1 cellular context compared by ENCODE assay signal in the genomic region with DNA sequence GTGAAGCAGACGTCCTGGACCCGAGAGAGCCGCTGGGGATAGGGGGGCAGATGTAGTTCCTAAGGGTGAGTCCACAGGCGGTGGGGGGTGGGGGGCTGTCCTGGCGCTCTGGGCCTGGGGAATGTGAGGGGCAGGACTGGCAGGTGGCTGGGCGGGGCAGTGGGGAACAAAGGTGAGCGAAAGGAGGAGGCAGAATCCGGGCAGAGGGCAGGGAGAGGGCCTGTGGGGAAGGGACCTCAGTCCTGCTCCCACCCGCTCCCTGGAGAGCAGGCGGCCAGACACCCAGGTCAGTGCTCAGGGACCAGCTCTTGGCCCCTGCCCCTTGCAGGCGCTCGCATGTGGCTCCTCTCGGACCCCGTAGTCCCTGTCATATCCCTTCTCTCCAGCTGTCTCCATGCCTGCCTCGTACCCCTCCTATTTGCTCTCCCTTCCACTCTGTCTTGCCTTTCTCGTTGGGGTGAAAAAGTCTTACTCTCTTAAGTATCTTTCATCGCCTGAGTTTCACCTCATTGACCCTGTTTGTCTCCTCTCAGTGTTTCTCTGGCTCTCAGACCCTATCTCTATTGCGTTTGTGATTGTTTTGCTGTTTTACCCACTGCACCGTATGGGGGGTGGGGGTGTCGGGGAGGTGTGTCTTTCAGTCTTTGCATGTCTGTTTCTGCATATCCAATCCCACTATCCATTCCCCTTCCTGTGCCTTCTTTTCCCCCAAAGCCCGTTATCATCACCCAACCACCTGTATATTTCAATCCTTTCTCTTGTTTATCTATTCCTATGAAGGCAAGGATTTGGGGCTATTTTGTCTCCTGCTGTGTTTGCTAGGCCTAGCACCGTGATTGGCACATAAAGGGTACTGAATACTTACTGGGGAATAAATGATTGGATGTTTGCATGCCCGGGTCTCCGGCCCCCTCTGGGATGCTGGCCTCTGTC.
TF ChIP-seq lines count a peak whose summit lies in the region.

No MANE protein-coding gene starts in this region.

TF ChIP-seq in IMR-90, 13 proteins besides CTCF, POLR2A, EP300 and RAD21:
- no peak for TF ChIP-seq BHLHE40 (IDR thresholded peaks at IDR 0.05; ENCODE audit: low read depth, low read length)
- TF ChIP-seq RFX5 (IDR thresholded peaks at IDR 0.05; ENCODE audit: low read depth, low read length), result no peak
- no peak for TF ChIP-seq MXI1 (IDR thresholded peaks at IDR 0.05; ENCODE audit: borderline replicate concordance, low read depth, low read length)
- TF ChIP-seq, protein P1, sequence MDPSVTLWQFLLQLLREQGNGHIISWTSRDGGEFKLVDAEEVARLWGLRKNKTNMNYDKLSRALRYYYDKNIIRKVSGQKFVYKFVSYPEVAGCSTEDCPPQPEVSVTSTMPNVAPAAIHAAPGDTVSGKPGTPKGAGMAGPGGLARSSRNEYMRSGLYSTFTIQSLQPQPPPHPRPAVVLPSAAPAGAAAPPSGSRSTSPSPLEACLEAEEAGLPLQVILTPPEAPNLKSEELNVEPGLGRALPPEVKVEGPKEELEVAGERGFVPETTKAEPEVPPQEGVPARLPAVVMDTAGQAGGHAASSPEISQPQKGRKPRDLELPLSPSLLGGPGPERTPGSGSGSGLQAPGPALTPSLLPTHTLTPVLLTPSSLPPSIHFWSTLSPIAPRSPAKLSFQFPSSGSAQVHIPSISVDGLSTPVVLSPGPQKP (IDR thresholded peaks at IDR 0.05; ENCODE audit: borderline replicate concordance, low read depth, low read length), result no peak
- no peak for TF ChIP-seq SMC3 (IDR thresholded peaks at IDR 0.05; ENCODE audit: low read depth, low read length)
- TF ChIP-seq USF2 (IDR thresholded peaks at IDR 0.05; ENCODE audit: low read depth, low read length), result no peak
- no peak for TF ChIP-seq RCOR1 (IDR thresholded peaks at IDR 0.05; ENCODE audit: insufficient replicate concordance, low read length)
- no peak for TF ChIP-seq CEBPB (IDR thresholded peaks at IDR 0.05; ENCODE audit: low read depth, low read length)
- TF ChIP-seq CHD1 (IDR thresholded peaks at IDR 0.05; ENCODE audit: low read depth, low read length), result no peak
- no peak for TF ChIP-seq MAZ (IDR thresholded peaks at IDR 0.05; ENCODE audit: borderline replicate concordance, low read depth, low read length)
- TF ChIP-seq FOS (IDR thresholded peaks at IDR 0.05; ENCODE audit: low read depth, low read length), result no peak
- no peak for TF ChIP-seq NFE2L2 (IDR thresholded peaks at IDR 0.05; ENCODE audit: low read depth, low read length)
- no peak for TF ChIP-seq MAFK (IDR thresholded peaks at IDR 0.05; ENCODE audit: low read depth, low read length)
